In genomic region chr1:242454262-242455051, GRCh38 we compare ENCODE assay signal across 8 cellular contexts.
DNase-seq lines count a peak whose midpoint lies in the region; ATAC-seq and TF ChIP-seq lines count a peak whose summit lies in the region.

No MANE protein-coding gene starts in this region.

- ATAC-seq in GM18502 (IDR thresholded peaks at IDR 0.05; ENCODE audit: poor library complexity, unreplicated experiment) (peak; percentile 69), HG02973 (IDR thresholded peaks at IDR 0.05; ENCODE audit: unreplicated experiment) (peak; percentile 64)

- CTCF ChIA-PET in AG04449 (lab: Yijun Ruan, JAX), result interaction anchor here (0.7 to 3.7 kb wide), 14 partner anchors 9 to 1819 kb away, joined by 3 to 26 read pairs (median 5); no protein-coding TSS in a partner anchor

- no peak for DNase-seq in AG04449 (ENCODE audit: low read depth, low spot score)
- DNase-seq in NCI-H2171 (lab: John Stamatoyannopoulos, UW), result peak; percentile 24
- DNase-seq in astrocyte of the cerebellum (ENCODE audit: low read depth), result peak; percentile 24
- peak; percentile 81 for DNase-seq in left kidney (ENCODE audit: low read depth, low spot score)
- DNase-seq in GF-D8 (lab: John Stamatoyannopoulos, UW), result no peak
- no peak for DNase-seq in CD1c-positive myeloid dendritic cell (ENCODE audit: extremely low spot score)

- TF ChIP-seq CTCF in AG04449 (IDR thresholded peaks at IDR 0.05; ENCODE audit: insufficient read depth, low read length, missing control alignments) (peak; percentile 51), astrocyte of the cerebellum (IDR thresholded peaks at IDR 0.05; ENCODE audit: low read depth, low read length, missing control alignments) (peak; percentile 78)

- POLR2A ChIA-PET in AG04449 (lab: Yijun Ruan, JAX), result no interaction called here

- H3K4me3 ChIP-seq in AG04449 (ENCODE audit: low read depth, low read length), result no peak overlapping the region
- H3K4me3 ChIP-seq in astrocyte of the cerebellum (ENCODE audit: low read depth, low read length), result no peak overlapping the region

- in situ Hi-C loops in astrocyte of the cerebellum (cut with HindIII; ENCODE audit: low sequenced_read_pairs), result loop anchor here (25.0 kb wide), 1 partner anchor 883 kb away; no protein-coding TSS in a partner anchor

Comparison
In these comparisons a context has a peak if more than half of its experiments do, and no peak if none do; other contexts are left out.
1. DNase-seq: peak in NCI-H2171 (single experiment), astrocyte of the cerebellum (single experiment) and left kidney (single experiment); none in AG04449 (single experiment), GF-D8 (single experiment) and CD1c-positive myeloid dendritic cell (single experiment).